Comparison of ENCODE assay signal across 2 cellular contexts in genomic region chr1:16776248-16776647, GRCh38. TPM values are rescaled to one million over a fixed set of nuclear protein-coding genes. Genes with fewer than 3 reads are reported as not detected.
"Had no signal": no experiment of that assay in that cellular context is flagged by ENCODE, and none has a peak within 500 bp of the region (broad histone marks: within the 10 kb centered on the region; RNA-seq: fewer than 3 reads in every experiment).

No MANE protein-coding gene starts in this region.

RNA-seq across cellular contexts. Expression of gene RNU1-4, which starts 35.9 kb away (rescaled TPM):
- polyA plus RNA-seq: adipose tissue, cardiac muscle cell had no signal
